In the genomic region with DNA sequence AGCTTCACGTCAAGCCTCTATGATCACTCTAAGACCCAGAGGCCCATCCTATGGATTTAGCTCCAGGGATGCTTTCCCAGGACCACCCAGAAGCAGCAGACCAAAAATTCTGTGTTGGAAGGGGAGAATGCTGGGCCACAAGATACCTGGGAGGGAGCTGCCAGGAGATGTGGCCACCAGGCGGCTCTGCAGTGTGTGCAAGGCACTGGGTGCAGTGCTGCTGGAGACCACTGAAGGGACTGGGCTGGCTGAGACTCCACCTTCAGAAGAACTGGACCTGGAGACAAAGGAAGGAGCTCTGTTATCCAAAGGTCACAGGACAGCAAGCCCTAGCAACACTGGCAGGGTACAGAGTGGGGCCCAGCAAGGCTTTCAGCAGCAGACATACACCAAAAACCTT, we compare ENCODE assay signal across 18 cellular contexts. TPM values are rescaled to one million over a fixed set of nuclear protein-coding genes. Genes with fewer than 3 reads are reported as not detected.
A peak's percentile ranks its signal among the peaks of the same experiment; 100 is the strongest.
DNase-seq lines count a peak whose midpoint lies in the region; ATAC-seq and TF ChIP-seq lines count a peak whose summit lies in the region.
"Had no signal": no experiment of that assay in that cellular context is flagged by ENCODE, and none has a peak within 500 bp of the region (broad histone marks: within the 10 kb centered on the region; RNA-seq: fewer than 3 reads in every experiment).

No MANE protein-coding gene starts in this region.

- TF ChIP-seq POLR2A in stomach (IDR thresholded peaks at IDR 0.05): no peak

- H3F3A ChIP-seq in SK-N-SH (replicated peaks; ENCODE audit: insufficient read depth): no peaks in the 10 kb centered on the region

- ATAC-seq in right cardiac atrium (no peak), HG03196 (IDR thresholded peaks at IDR 0.05; ENCODE audit: unreplicated experiment) (no peak)
- ATAC-seq: natural killer cell had no signal

- WGBS in right cardiac atrium: 92% methylated on average over 2 of the region's 2 CpGs
- 100% methylated on average over 2 of the region's 2 CpGs for WGBS in SK-N-SH (ENCODE audit: low lambda C conversion rate)
- WGBS in stomach, 5 donors: 84 to 96% (median 93%) methylated on average over 2 of the region's 2 CpGs

- TF ChIP-seq CTCF in cardiac muscle cell (IDR thresholded peaks at IDR 0.05; ENCODE audit: low read depth, low read length): peak; percentile 11
- peak; percentile 37 for TF ChIP-seq CTCF in SK-N-SH (IDR thresholded peaks at IDR 0.05)
- peak; percentile 25 for TF ChIP-seq CTCF in fibroblast of pulmonary artery (IDR thresholded peaks at IDR 0.05; ENCODE audit: low read length, missing control alignments)
- TF ChIP-seq CTCF in type B pancreatic cell (conservative IDR thresholded peaks at IDR 0.05): peak; percentile 45
- no peak for TF ChIP-seq CTCF in stomach (IDR thresholded peaks at IDR 0.05)

- TF ChIP-seq RAD21 in SK-N-SH (IDR thresholded peaks at IDR 0.05; ENCODE audit: low read length): no peak

- intact Hi-C loops in right cardiac atrium (cut with DNase I): no loop called here
- intact Hi-C loops in stomach (cut with DNase I; ENCODE audit: low total_unique reads): no loop called here

- H3K27me3 Mint-ChIP-seq in type B pancreatic cell: no peaks in the 10 kb centered on the region

- H4K20me1 ChIP-seq in SK-N-SH (ENCODE audit: insufficient read depth): no peaks in the 10 kb centered on the region

- H3K9ac ChIP-seq in SK-N-SH: no peak overlapping the region

- H3K36me3 Mint-ChIP-seq in type B pancreatic cell: peaks cover 59% of the 10 kb centered on the region

- H3K4me3 ChIP-seq in cardiac muscle cell: no peak overlapping the region
- no peak overlapping the region for H3K4me3 ChIP-seq in right cardiac atrium (ENCODE audit: low read length)
- H3K4me3 ChIP-seq in SK-N-SH (ENCODE audit: low read depth in 2 of 2, low read length in 1 of 2): no peak overlapping the region
- no peak overlapping the region for H3K4me3 ChIP-seq in fibroblast of pulmonary artery (replicated peaks; ENCODE audit: low read depth, low read length)
- H3K4me3 ChIP-seq in stomach: no peak overlapping the region

- CTCF ChIA-PET in SK-N-SH (lab: Yijun Ruan, JAX): interaction anchor here (1.0 to 2.3 kb wide), 4 partner anchors 9 to 50 kb away, joined by 3 to 10 read pairs (median 4); no protein-coding TSS in a partner anchor

- no peak overlapping the region for H2AFZ ChIP-seq in SK-N-SH (ENCODE audit: low read depth)

- H3K27me3 ChIP-seq in cardiac muscle cell (no peaks in the 10 kb centered on the region), right cardiac atrium (ENCODE audit: control insufficient read depth, insufficient read depth) (no peaks in the 10 kb centered on the region), SK-N-SH (ENCODE audit: insufficient read depth) (no peaks in the 10 kb centered on the region), stomach (no peaks in the 10 kb centered on the region)

- no peak overlapping the region for H3K4me3 Mint-ChIP-seq in type B pancreatic cell
- H3K4me3 Mint-ChIP-seq: natural killer cell had no signal

- H3K4me1 ChIP-seq in cardiac muscle cell (ENCODE audit: low read depth) (peaks cover 1% of the 10 kb centered on the region), right cardiac atrium (ENCODE audit: control insufficient read depth, insufficient read depth, low read length) (peaks cover 5% of the 10 kb centered on the region), SK-N-SH (ENCODE audit: control insufficient read depth in 1 of 2, insufficient read depth in 2 of 2, low read depth in 1 of 2, low read length in 1 of 2) (peaks cover 0 to 3% of the 10 kb centered on the region in 2 experiments; a peak in 2 of 4 replicates), stomach (peaks cover 0 to 22% (median 5%) of the 10 kb centered on the region in 4 donors)

- no peak for TF ChIP-seq EP300 in SK-N-SH (IDR thresholded peaks at IDR 0.05; ENCODE audit: borderline replicate concordance in 1 of 2, low read depth in 1 of 2, low read length in 1 of 2)
- no peak for TF ChIP-seq EP300 in stomach (IDR thresholded peaks at IDR 0.05)

- H3K9me3 ChIP-seq in cardiac muscle cell (ENCODE audit: low read depth) (no peaks in the 10 kb centered on the region), right cardiac atrium (ENCODE audit: control insufficient read depth, low read length) (no peaks in the 10 kb centered on the region), SK-N-SH (no peaks in the 10 kb centered on the region), stomach (no peaks in the 10 kb centered on the region)

- no peak overlapping the region for H3K4me2 ChIP-seq in SK-N-SH

- H3K36me3 ChIP-seq in cardiac muscle cell: peaks cover 84% of the 10 kb centered on the region
- H3K36me3 ChIP-seq in SK-N-SH (replicated peaks in 1 of 2; ENCODE audit: control insufficient read depth in 1 of 2, insufficient read depth in 2 of 2, low read length in 1 of 2): peaks cover 53 to 96% of the 10 kb centered on the region in 2 experiments
- H3K36me3 ChIP-seq in stomach: peaks cover 87 to 100% (median 99%) of the 10 kb centered on the region in 4 donors

- no peak overlapping the region for H3K27ac ChIP-seq in cardiac muscle cell
- H3K27ac ChIP-seq in right cardiac atrium (ENCODE audit: low read length): no peak overlapping the region
- H3K27ac ChIP-seq in SK-N-SH (ENCODE audit: low read depth in 2 of 2, low read length in 1 of 2): no peak overlapping the region; a peak in 1 of 4 replicates
- no peak overlapping the region for H3K27ac ChIP-seq in stomach

- POLR2A ChIA-PET in SK-N-SH (lab: Yijun Ruan, JAX): no interaction called here

- no peaks in the 10 kb centered on the region for H3K9me3 Mint-ChIP-seq in type B pancreatic cell
- H3K9me3 Mint-ChIP-seq: natural killer cell had no signal

- H3K4me1 Mint-ChIP-seq in type B pancreatic cell (ENCODE audit: unreplicated experiment): no peaks in the 10 kb centered on the region

- H3K27ac Mint-ChIP-seq in type B pancreatic cell: no peak overlapping the region
- H3K27ac Mint-ChIP-seq: natural killer cell had no signal

- H3K79me2 ChIP-seq in SK-N-SH (ENCODE audit: insufficient read depth): no peaks in the 10 kb centered on the region

- no peaks in the 10 kb centered on the region for H3K9me2 ChIP-seq in SK-N-SH

- DNase-seq in cardiac muscle cell (ENCODE audit: low read depth in 1 of 2, low spot score in 1 of 2) (no peak), right cardiac atrium (no peak), SK-N-SH (no peak), fibroblast of pulmonary artery (ENCODE audit: low read depth) (no peak), type B pancreatic cell (ENCODE audit: extremely low spot score, unreplicated experiment) (no peak), stomach (no peak), SHP77 (lab: John Stamatoyannopoulos, UW) (no peak)
- DNase-seq: activated CD4-positive, alpha-beta T cell treated with anti-CD3 and anti-CD28 coated beads, Interleukin-2, amount 50 U/mL, for 48 hours; activated gamma-delta T cell; caudate nucleus; DMS79; foreskin melanocyte; Kasumi-1; natural killer cell; NCI-H2081; trophoblast cell had no signal

TF ChIP-seq in SK-N-SH, 30 proteins besides CTCF, POLR2A, EP300 and RAD21:
- no peak for TF ChIP-seq RCOR1 (IDR thresholded peaks at IDR 0.05; ENCODE audit: low read length)
- TF ChIP-seq NFIC (IDR thresholded peaks at IDR 0.05; ENCODE audit: borderline replicate concordance): no peak

RNA-seq across cellular contexts. Expression of a gene that starts 34.0 kb away (rescaled TPM):
- total RNA-seq in cardiac muscle cell: 56.8 and 59.2 TPM in 2 replicates
- 40.4 and 41.9 TPM in 2 replicates for polyA plus RNA-seq in cardiac muscle cell
- 10 to 100 TPM; 33.9 to 40.9 (median 34.8) TPM for total RNA-seq in right cardiac atrium
- 14.5 TPM for polyA plus RNA-seq in right cardiac atrium
- 10.1 and 10.7 TPM in 2 replicates for polyA plus RNA-seq in SK-N-SH (2012; rRNA removed)
- polyA plus RNA-seq in SK-N-SH (2012; cell fraction: cytosol; rRNA removed): 7.6 and 9.2 TPM in 2 replicates
- polyA plus RNA-seq in SK-N-SH (2012; cell fraction: nucleus; rRNA removed): 34.3 and 42.0 TPM in 2 replicates
- 40.7 and 53.2 TPM in 2 replicates for total RNA-seq in type B pancreatic cell (ENCODE audit: low replicate concordance)
- 100 to 1,000 TPM in 2 of 5 donors, 10 to 100 TPM in 3; 30.1 to 139 (median 57.2) TPM for total RNA-seq in stomach
- 10 to 100 TPM; 13.6 to 15.0 (median 14.6) TPM for polyA plus RNA-seq in stomach

RNA-seq across cellular contexts. Expression of a gene that starts 38.5 kb away (rescaled TPM):
- total RNA-seq in cardiac muscle cell: 0.63 and 2.1 TPM in 2 replicates
- 1.9 and 2.6 TPM in 2 replicates for polyA plus RNA-seq in cardiac muscle cell
- total RNA-seq in right cardiac atrium: under 1 TPM in 3 of 4 donors, not detected in 1; 0.11 to 0.17 (median 0.15) TPM
- 0.05 TPM for polyA plus RNA-seq in right cardiac atrium
- 0.02 TPM in 1 of 2 replicates, not detected in the other for polyA plus RNA-seq in SK-N-SH (2012; rRNA removed)
- polyA plus RNA-seq in SK-N-SH (2012; cell fraction: cytosol; rRNA removed): 0.01 TPM in 1 of 2 replicates, not detected in the other
- 0.02 and 0.06 TPM in 2 replicates for polyA plus RNA-seq in SK-N-SH (2012; cell fraction: nucleus; rRNA removed)
- total RNA-seq in type B pancreatic cell (ENCODE audit: low replicate concordance): 0.75 TPM in 1 of 2 replicates, not detected in the other
- under 1 TPM in 1 of 5 donors, not detected in 4; 0.73 TPM for total RNA-seq in stomach
- under 1 TPM in 2 of 3 donors, not detected in 1; 0.03 to 0.06 TPM for polyA plus RNA-seq in stomach
- total RNA-seq: natural killer cell; T-helper 1 cell treated with Interleukin-12 subunit alpha and Interleukin-12 subunit beta and Interleukin-4 antibody, amounts not matched to agents 30 ng/mL and 1 ng/mL, for 36 hours had no signal

Comparison
In these comparisons a context has a peak if more than half of its experiments do, and no peak if none do; other contexts are left out.
1. CTCF ChIP-seq: peak in cardiac muscle cell (single experiment), SK-N-SH (single experiment), fibroblast of pulmonary artery (single experiment) and type B pancreatic cell (single experiment); none in stomach (0 of 7).